34 cellular contexts compared by ENCODE assay signal in genomic region chr4:188864741-188865140, GRCh38.
"Had no signal": no experiment of that assay in that cellular context is flagged by ENCODE, and none has a peak within 500 bp of the region (broad histone marks: within the 10 kb centered on the region; RNA-seq: fewer than 3 reads in every experiment).

No MANE protein-coding gene starts in this region.

- H3K27ac ChIP-seq: KMS-11 had no signal

- H3K36me3 ChIP-seq: MG63 had no signal

- H3K9me3 ChIP-seq: MG63 had no signal

- H3K4me3 ChIP-seq: MG63 had no signal

- H3K27me3 ChIP-seq: MG63 had no signal

- H3K9ac ChIP-seq: KMS-11 had no signal

- DNase-seq: Karpas-422, Kasumi-1, MG63, MM.1S, MV-4-11, NCI-H1048, NCI-H1092, NCI-H1092 treated with DMSO at 0.1 percent for 48 hours, NCI-H1105, NCI-H1105 treated with DMSO at 0.1 percent for 48 hours, NCI-H1417, NCI-H1417 treated with DMSO at 0.1 percent for 48 hours, NCI-H1436, NCI-H1436 treated with DMSO at 0.1 percent for 48 hours, NCI-H146, NCI-H1694, NCI-H1694 treated with DMSO at 0.1 percent for 48 hours, NCI-H187, NCI-H187 treated with DMSO at 0.1 percent for 48 hours, NCI-H1930, NCI-H2029, NCI-H2029 treated with DMSO at 0.1 percent for 48 hours, NCI-H2081, NCI-H2081 treated with DMSO at 0.1 percent for 48 hours, NCI-H2107, NCI-H2171, NCI-H2171 treated with DMSO at 0.1 percent for 48 hours, NCI-H2227 treated with DMSO at 0.1 percent for 48 hours, NCI-H226, NCI-H345, NCI-H446, NCI-H446 treated with DMSO at 0.1 percent for 48 hours, NCI-H510A had no signal

- H3K4me2 ChIP-seq: KMS-11 had no signal
